Comparison of ENCODE assay signal across 8 cellular contexts in the genomic region with DNA sequence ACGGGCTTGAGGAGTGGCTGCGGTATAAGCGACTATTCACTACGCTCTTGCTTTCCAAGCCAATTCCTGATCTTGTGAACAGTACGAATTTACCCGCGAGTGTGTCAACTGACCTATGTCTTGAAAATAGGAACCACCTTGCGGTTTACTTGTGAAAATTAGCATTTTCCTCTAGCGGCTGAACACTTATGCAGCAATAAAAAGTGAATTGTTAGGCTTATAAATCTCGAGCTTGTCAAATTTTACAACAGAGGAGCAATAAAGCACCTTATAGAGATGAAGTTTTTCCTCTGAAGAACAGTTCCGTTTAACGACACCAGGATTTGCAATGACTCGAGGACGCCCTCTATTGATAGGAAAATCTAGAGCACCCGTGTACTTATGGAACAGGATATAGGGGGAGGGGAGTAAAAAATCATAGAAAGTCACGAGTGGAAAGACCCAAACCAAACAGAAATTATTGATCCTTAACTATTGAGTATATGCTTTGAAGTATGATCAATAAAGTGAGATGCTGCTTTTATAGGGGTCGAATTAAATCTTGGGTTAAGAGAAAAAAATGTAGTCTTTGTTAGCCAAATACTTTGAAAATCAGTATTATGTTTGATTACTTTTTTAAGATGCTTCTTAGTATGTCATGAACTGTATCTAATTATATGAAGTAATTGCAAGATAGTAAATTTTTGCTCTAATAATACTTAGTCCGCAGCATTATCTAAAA. TPM values are rescaled to one million over a fixed set of nuclear protein-coding genes. Genes with fewer than 3 reads are reported as not detected.
DNase-seq lines count a peak whose midpoint lies in the region; ATAC-seq, FAIRE-seq and TF ChIP-seq lines count a peak whose summit lies in the region.

No MANE protein-coding gene starts in this region.

- H3K36me3 ChIP-seq in heart left ventricle (no peaks in the 10 kb centered on the region), pancreas (no peaks in the 10 kb centered on the region)

- intact Hi-C loops in heart left ventricle (cut with DNase I) (loop anchor here in 5 of 10 donors (5.0 to 10.0 kb wide), 6 partner anchors 156 to 1589 kb away; a partner anchor contains a TSS), pancreas (cut with DNase I) (no loop called here)

- CTCF ChIA-PET in RWPE1 (lab: Yijun Ruan, JAX), result interaction anchor here (0.6 to 2.1 kb wide), 7 partner anchors 9 to 1238 kb away, joined by 3 to 13 read pairs (median 3); no protein-coding TSS in a partner anchor

- peaks cover 0 to 67% (median 0%) of the 10 kb centered on the region in 9 donors for H3K27me3 ChIP-seq in heart left ventricle
- no peaks in the 10 kb centered on the region for H3K27me3 ChIP-seq in pancreas

- no peak for TF ChIP-seq POLR2A in heart left ventricle (IDR thresholded peaks at IDR 0.05)

- H3K4me3 ChIP-seq in GM12865 (ENCODE audit: low read depth, low read length) (peak overlapping the region; percentile 66), heart left ventricle (peak overlapping the region; percentile 55 to 90 (median 70)), pancreas (peak overlapping the region; percentile 38 to 87 (median 56))

- FAIRE-seq in A204.1 (lab: Jason Lieb, UNC) (peak; percentile 87), pancreas (lab: Jason Lieb, UNC) (peak; percentile 85)

- H3K9me3 ChIP-seq in heart left ventricle, result no peaks in the 10 kb centered on the region
- no peaks in the 10 kb centered on the region for H3K9me3 ChIP-seq in pancreas

- POLR2A ChIA-PET in RWPE1 (lab: Yijun Ruan, JAX; ENCODE audit: low non-redundant PET), result no interaction called here

- TF ChIP-seq CTCF in GM12865 (IDR thresholded peaks at IDR 0.05; ENCODE audit: insufficient read depth, low read depth, low read length, missing control alignments), result peak; percentile 80
- TF ChIP-seq CTCF in RWPE1 (conservative IDR thresholded peaks at IDR 0.05; ENCODE audit: low read depth), result peak; percentile 99
- TF ChIP-seq CTCF in heart left ventricle (IDR thresholded peaks at IDR 0.05), result peak; percentile 80 to 96 (median 90)
- TF ChIP-seq CTCF in pancreas (IDR thresholded peaks at IDR 0.05), result peak; percentile 43 to 92 (median 84)

- H3K4me1 ChIP-seq in heart left ventricle (peaks cover 3 to 71% (median 32%) of the 10 kb centered on the region in 12 donors), pancreas (peaks cover 0 to 16% (median 0%) of the 10 kb centered on the region in 3 donors)

- ATAC-seq in heart left ventricle, result peak in 1 of 4 donors; percentile 19
- ATAC-seq in pancreas, result peak; percentile 29 to 59 (median 37)
- no peak for ATAC-seq in HG03039 (IDR thresholded peaks at IDR 0.05; ENCODE audit: unreplicated experiment)

- WGBS in heart left ventricle, 4 donors, result 2 to 4% (median 3%) methylated on average over 18 of the region's 18 CpGs
- 3 to 4% methylated on average over 18 of the region's 18 CpGs for WGBS in pancreas, 2 donors

- H3K27ac ChIP-seq in RWPE1, result no peak overlapping the region
- peak overlapping the region in 11 of 12 donors; percentile 3 to 96 (median 67) for H3K27ac ChIP-seq in heart left ventricle
- H3K27ac ChIP-seq in pancreas, result peak overlapping the region in 3 of 4 donors; percentile 34 to 76 (median 56)

- peak; percentile 85 for DNase-seq in GM12865 (ENCODE audit: low read depth)
- peak; percentile 89 for DNase-seq in M059J (ENCODE audit: low read depth)
- DNase-seq in RWPE1 (ENCODE audit: low spot score), result peak; percentile 85
- DNase-seq in amniotic epithelial cell (ENCODE audit: low read depth), result peak; percentile 86
- peak in 3 of 5 donors; percentile 34 to 71 (median 60) for DNase-seq in heart left ventricle
- peak in 4 of 6 donors; percentile 15 to 74 (median 66) for DNase-seq in pancreas

RNA-seq across cellular contexts. Expression of a gene that starts 1.9 kb away (rescaled TPM):
- total RNA-seq in M059J (2014; rRNA removed; shearing (Covaris generic)), result 29.9 and 51.1 TPM in 2 replicates
- total RNA-seq in heart left ventricle (10 to 100 TPM; 11.0 to 42.2 (median 17.0) TPM), pancreas (10 to 100 TPM in 2 of 6 donors, 1 to 10 TPM in 4; 6.5 to 15.3 (median 9.1) TPM)
- polyA plus RNA-seq in heart left ventricle (1 to 10 TPM; 2.0 to 9.3 TPM), pancreas (1 to 10 TPM; 2.7 to 5.2 TPM)
